1 cellular context compared by ENCODE assay signal in the genomic region with DNA sequence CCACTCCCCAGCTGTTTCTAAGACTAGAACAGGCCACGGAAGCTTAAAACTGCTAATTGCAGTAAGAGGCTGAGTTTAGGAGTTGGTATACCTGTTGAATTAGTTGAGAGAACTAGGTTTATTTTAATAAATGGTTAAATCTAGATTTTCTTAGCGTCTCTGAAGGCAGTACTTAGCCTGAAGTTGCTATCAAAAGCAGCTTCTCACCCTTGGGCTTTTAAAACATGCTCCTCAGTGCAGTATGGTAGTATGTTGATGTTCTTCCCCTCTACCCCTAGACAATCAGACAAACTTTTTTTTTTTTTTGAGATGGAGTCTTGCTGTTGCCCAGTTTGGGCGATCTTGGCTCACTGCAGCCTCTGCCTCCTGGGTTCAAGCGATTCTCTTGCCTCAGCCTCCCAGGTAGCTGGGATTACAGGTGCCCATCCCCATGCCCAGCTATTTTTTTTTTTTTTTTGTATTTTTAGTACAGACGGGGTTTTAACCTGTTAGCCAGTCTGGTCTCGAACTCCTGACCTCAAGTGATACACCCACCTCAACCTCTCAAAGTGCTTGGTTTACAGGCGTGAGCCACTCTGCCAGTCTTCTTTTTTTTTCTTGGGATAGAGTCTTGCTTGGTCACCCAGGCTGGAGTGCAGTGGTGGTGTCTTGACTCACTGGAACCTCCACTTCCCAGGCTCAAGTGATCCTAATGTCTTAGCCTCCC.
TF ChIP-seq lines count a peak whose summit lies in the region.

No MANE protein-coding gene starts in this region.

TF ChIP-seq in HepG2, 621 proteins besides CTCF, POLR2A, EP300 and RAD21:
- TF ChIP-seq KLF16 (CRISPR knock-in tag; IDR thresholded peaks at IDR 0.05) (no peak), JUN (CRISPR knock-in tag; IDR thresholded peaks at IDR 0.05) (no peak), CENPT (CRISPR knock-in tag; IDR thresholded peaks at IDR 0.05; ENCODE audit: low read depth) (no peak), MED1 (CRISPR knock-in tag; IDR thresholded peaks at IDR 0.05) (0 out of 2 replicates have a peak, but pooled peaks have one; percentile 13), POLR2G (IDR thresholded peaks at IDR 0.05; ENCODE audit: low read depth, low read length) (peak; percentile 57; the same call in 1 of the 2 replicates), ZFY (CRISPR knock-in tag; IDR thresholded peaks at IDR 0.05) (0 out of 2 replicates have a peak, but pooled peaks have one; percentile 10), ZNF564 (CRISPR knock-in tag; IDR thresholded peaks at IDR 0.05) (no peak), ZNF138 (CRISPR knock-in tag; IDR thresholded peaks at IDR 0.05; ENCODE audit: low read depth) (no peak), ARNTL (CRISPR knock-in tag; IDR thresholded peaks at IDR 0.05) (no peak), KLF9 (CRISPR knock-in tag; IDR thresholded peaks at IDR 0.05; ENCODE audit: low read depth) (no peak), ZNF724P (CRISPR knock-in tag; IDR thresholded peaks at IDR 0.05; ENCODE audit: borderline replicate concordance) (no peak)
- TF ChIP-seq, protein P1, sequence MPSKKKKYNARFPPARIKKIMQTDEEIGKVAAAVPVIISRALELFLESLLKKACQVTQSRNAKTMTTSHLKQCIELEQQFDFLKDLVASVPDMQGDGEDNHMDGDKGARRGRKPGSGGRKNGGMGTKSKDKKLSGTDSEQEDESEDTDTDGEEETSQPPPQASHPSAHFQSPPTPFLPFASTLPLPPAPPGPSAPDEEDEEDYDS (CRISPR knock-in tag; IDR thresholded peaks at IDR 0.05): no peak
- TF ChIP-seq, protein P2, sequence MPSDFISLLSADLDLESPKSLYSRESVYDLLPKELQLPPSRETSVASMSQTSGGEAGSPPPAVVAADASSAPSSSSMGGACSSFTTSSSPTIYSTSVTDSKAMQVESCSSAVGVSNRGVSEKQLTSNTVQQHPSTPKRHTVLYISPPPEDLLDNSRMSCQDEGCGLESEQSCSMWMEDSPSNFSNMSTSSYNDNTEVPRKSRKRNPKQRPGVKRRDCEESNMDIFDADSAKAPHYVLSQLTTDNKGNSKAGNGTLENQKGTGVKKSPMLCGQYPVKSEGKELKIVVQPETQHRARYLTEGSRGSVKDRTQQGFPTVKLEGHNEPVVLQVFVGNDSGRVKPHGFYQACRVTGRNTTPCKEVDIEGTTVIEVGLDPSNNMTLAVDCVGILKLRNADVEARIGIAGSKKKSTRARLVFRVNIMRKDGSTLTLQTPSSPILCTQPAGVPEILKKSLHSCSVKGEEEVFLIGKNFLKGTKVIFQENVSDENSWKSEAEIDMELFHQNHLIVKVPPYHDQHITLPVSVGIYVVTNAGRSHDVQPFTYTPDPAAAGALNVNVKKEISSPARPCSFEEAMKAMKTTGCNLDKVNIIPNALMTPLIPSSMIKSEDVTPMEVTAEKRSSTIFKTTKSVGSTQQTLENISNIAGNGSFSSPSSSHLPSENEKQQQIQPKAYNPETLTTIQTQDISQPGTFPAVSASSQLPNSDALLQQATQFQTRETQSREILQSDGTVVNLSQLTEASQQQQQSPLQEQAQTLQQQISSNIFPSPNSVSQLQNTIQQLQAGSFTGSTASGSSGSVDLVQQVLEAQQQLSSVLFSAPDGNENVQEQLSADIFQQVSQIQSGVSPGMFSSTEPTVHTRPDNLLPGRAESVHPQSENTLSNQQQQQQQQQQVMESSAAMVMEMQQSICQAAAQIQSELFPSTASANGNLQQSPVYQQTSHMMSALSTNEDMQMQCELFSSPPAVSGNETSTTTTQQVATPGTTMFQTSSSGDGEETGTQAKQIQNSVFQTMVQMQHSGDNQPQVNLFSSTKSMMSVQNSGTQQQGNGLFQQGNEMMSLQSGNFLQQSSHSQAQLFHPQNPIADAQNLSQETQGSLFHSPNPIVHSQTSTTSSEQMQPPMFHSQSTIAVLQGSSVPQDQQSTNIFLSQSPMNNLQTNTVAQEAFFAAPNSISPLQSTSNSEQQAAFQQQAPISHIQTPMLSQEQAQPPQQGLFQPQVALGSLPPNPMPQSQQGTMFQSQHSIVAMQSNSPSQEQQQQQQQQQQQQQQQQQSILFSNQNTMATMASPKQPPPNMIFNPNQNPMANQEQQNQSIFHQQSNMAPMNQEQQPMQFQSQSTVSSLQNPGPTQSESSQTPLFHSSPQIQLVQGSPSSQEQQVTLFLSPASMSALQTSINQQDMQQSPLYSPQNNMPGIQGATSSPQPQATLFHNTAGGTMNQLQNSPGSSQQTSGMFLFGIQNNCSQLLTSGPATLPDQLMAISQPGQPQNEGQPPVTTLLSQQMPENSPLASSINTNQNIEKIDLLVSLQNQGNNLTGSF (CRISPR knock-in tag; IDR thresholded peaks at IDR 0.05): no peak
- TF ChIP-seq, protein P3, sequence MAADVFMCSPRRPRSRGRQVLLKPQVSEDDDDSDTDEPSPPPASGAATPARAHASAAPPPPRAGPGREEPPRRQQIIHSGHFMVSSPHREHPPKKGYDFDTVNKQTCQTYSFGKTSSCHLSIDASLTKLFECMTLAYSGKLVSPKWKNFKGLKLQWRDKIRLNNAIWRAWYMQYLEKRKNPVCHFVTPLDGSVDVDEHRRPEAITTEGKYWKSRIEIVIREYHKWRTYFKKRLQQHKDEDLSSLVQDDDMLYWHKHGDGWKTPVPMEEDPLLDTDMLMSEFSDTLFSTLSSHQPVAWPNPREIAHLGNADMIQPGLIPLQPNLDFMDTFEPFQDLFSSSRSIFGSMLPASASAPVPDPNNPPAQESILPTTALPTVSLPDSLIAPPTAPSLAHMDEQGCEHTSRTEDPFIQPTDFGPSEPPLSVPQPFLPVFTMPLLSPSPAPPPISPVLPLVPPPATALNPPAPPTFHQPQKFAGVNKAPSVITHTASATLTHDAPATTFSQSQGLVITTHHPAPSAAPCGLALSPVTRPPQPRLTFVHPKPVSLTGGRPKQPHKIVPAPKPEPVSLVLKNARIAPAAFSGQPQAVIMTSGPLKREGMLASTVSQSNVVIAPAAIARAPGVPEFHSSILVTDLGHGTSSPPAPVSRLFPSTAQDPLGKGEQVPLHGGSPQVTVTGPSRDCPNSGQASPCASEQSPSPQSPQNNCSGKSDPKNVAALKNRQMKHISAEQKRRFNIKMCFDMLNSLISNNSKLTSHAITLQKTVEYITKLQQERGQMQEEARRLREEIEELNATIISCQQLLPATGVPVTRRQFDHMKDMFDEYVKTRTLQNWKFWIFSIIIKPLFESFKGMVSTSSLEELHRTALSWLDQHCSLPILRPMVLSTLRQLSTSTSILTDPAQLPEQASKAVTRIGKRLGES (CRISPR knock-in tag; IDR thresholded peaks at IDR 0.05; ENCODE audit: borderline replicate concordance): no peak
- TF ChIP-seq, protein P4, sequence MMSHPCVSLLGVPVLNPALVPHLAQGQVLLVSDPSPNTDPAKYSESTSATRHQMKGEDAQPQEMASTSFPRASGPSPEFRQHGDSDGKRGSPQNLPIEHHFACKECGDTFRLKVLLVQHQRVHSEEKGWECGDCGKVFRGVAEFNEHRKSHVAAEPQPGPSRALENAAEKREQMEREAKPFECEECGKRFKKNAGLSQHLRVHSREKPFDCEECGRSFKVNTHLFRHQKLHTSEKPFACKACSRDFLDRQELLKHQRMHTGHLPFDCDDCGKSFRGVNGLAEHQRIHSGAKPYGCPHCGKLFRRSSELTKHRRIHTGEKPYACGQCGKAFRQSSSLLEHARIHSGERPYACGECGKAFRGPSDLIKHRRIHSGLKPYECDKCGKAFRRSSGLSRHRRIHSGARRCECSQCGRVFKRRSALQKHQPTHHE (CRISPR knock-in tag; IDR thresholded peaks at IDR 0.05; ENCODE audit: borderline replicate concordance): no peak
